In the genomic region with DNA sequence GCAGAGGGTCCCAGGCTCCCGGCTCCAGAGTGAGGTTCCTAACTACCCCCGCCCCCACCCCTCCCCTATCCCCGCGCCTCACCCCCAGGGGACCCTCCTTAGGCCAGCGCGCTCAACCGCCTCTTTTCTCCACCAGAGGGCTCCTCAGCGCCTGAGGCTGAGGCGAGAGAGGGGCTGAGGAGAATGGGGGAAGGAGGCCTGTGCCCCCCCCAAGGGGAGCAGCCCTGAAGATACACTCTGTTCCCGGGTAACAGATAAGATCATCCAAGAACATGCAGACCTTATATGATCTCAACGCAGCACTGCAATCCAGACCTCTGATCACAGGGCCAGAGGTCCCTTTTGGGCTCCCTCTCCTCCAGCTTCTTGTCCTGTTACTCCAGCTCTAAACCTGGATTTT, we compare ENCODE assay signal across 8 cellular contexts. TPM values are rescaled to one million over a fixed set of nuclear protein-coding genes. Genes with fewer than 3 reads are reported as not detected.
DNase-seq lines count a peak whose midpoint lies in the region; ATAC-seq and TF ChIP-seq lines count a peak whose summit lies in the region.

No MANE protein-coding gene starts in this region.

- POLR2A ChIA-PET in Caco-2 (lab: Charles Lee), result no interaction called here

- intact Hi-C loops in Caco-2 (cut with micrococcal nuclease; ENCODE audit: unreplicated experiment), result no loop called here
- intact Hi-C loops in left ventricle myocardium inferior (cut with micrococcal nuclease), result no loop called here

- H3K36me3 ChIP-seq in Caco-2 (ENCODE audit: control insufficient read depth, insufficient read depth, low read length) (no peaks in the 10 kb centered on the region), left ventricle myocardium inferior (peaks cover 12% of the 10 kb centered on the region)

- H3K4me1 Mint-ChIP-seq in Caco-2 (ENCODE audit: low read depth, unreplicated experiment), result no peaks in the 10 kb centered on the region
- no peaks in the 10 kb centered on the region for H3K4me1 Mint-ChIP-seq in activated T-helper 17 cell treated with anti-CD3 and anti-CD28 coated beads, Interleukin-2, amount 50 U/mL, for 72 hours

- no peaks in the 10 kb centered on the region for H3K27me3 Mint-ChIP-seq in Caco-2 (ENCODE audit: insufficient read depth, unreplicated experiment)
- no peaks in the 10 kb centered on the region for H3K27me3 Mint-ChIP-seq in activated T-helper 17 cell treated with anti-CD3 and anti-CD28 coated beads, Interleukin-2, amount 50 U/mL, for 72 hours

- no peaks in the 10 kb centered on the region for H3K36me3 Mint-ChIP-seq in Caco-2 (ENCODE audit: insufficient read depth, unreplicated experiment)
- H3K36me3 Mint-ChIP-seq in activated T-helper 17 cell treated with anti-CD3 and anti-CD28 coated beads, Interleukin-2, amount 50 U/mL, for 72 hours (ENCODE audit: low read depth), result peaks cover 18% of the 10 kb centered on the region

- no TSS peak for BruUV-seq in Caco-2 (replicated peaks; lab: Mats Ljungman, UMichigan)

- CTCF ChIA-PET in Caco-2 (lab: Charles Lee), result interaction anchor here (0.6 to 1.8 kb wide), 3 partner anchors 34 to 400 kb away, joined by 3 to 8 read pairs (median 7); no protein-coding TSS in a partner anchor

- ATAC-seq in activated T-helper 17 cell treated with anti-CD3 and anti-CD28 coated beads, Interleukin-2, amount 50 U/mL, for 72 hours (replicated peaks), result peak; percentile 60
- ATAC-seq in HG03280 (IDR thresholded peaks at IDR 0.05; ENCODE audit: unreplicated experiment), result no peak
- no peak for ATAC-seq in HG03097 (IDR thresholded peaks at IDR 0.05; ENCODE audit: low FRiP score, unreplicated experiment)

- H3K27me3 ChIP-seq in Caco-2 (replicated peaks; ENCODE audit: control insufficient read depth, insufficient read depth, low read length), result no peaks in the 10 kb centered on the region; the same call in 1 of the 2 replicates
- H3K27me3 ChIP-seq in left ventricle myocardium inferior (ENCODE audit: low read depth), result no peaks in the 10 kb centered on the region

- H3K27ac Mint-ChIP-seq in Caco-2 (ENCODE audit: unreplicated experiment), result no peak overlapping the region
- peak overlapping the region; percentile 28 for H3K27ac Mint-ChIP-seq in activated T-helper 17 cell treated with anti-CD3 and anti-CD28 coated beads, Interleukin-2, amount 50 U/mL, for 72 hours

- H3K4me3 ChIP-seq in Caco-2 (ENCODE audit: low read depth, low read length), result no peak overlapping the region
- peak overlapping the region; percentile 11 for H3K4me3 ChIP-seq in left ventricle myocardium inferior

- peaks cover 3% of the 10 kb centered on the region; the same call in 1 of the 2 replicates for H3K4me1 ChIP-seq in Caco-2
- H3K4me1 ChIP-seq in left ventricle myocardium inferior, result peaks cover 42% of the 10 kb centered on the region

- no peaks in the 10 kb centered on the region for H3K9me3 Mint-ChIP-seq in Caco-2 (ENCODE audit: unreplicated experiment)
- H3K9me3 Mint-ChIP-seq in activated T-helper 17 cell treated with anti-CD3 and anti-CD28 coated beads, Interleukin-2, amount 50 U/mL, for 72 hours, result no peaks in the 10 kb centered on the region

- peak overlapping the region; percentile 67 for H3K27ac ChIP-seq in left ventricle myocardium inferior (replicated peaks)

- TF ChIP-seq CTCF in Caco-2 (IDR thresholded peaks at IDR 0.05; ENCODE audit: insufficient read depth in 1 of 2, low read depth in 1 of 2, low read length in 1 of 2, severe bottlenecking in 1 of 2, unreplicated experiment in 1 of 2) (peak; percentile 32 to 39), left ventricle myocardium inferior (IDR thresholded peaks at IDR 0.05; ENCODE audit: borderline replicate concordance) (peak; percentile 68)

- H3K9me3 ChIP-seq in Caco-2 (no peaks in the 10 kb centered on the region), left ventricle myocardium inferior (replicated peaks) (no peaks in the 10 kb centered on the region)

- H3K4me3 Mint-ChIP-seq in Caco-2 (ENCODE audit: unreplicated experiment), result no peak overlapping the region
- no peak overlapping the region for H3K4me3 Mint-ChIP-seq in activated T-helper 17 cell treated with anti-CD3 and anti-CD28 coated beads, Interleukin-2, amount 50 U/mL, for 72 hours

- peak in 1 of 2 experiments; percentile 38 for DNase-seq in Caco-2
- DNase-seq in NAMALWA (ENCODE audit: low spot score), result peak; percentile 55
- no peak for DNase-seq in left ventricle myocardium inferior
- DNase-seq in stimulated activated CD4-positive, alpha-beta T cell treated with anti-CD3 and anti-CD28 coated beads, Interleukin-2, amount 100 ng/mL, for 24 hours, result peak; percentile 54 to 58
- DNase-seq in NCI-H774 (lab: John Stamatoyannopoulos, UW), result no peak

RNA-seq across cellular contexts. Expression of a gene that starts 43.3 kb away (rescaled TPM):
- total RNA-seq in Caco-2 (2022) (32.3 and 38.6 TPM in 2 replicates), left ventricle myocardium inferior (64.3 TPM)
- 10 to 100 TPM; 23.9 to 42.3 TPM for total RNA-seq in activated T-helper 17 cell treated with anti-CD3 and anti-CD28 coated beads, Interleukin-2, amount 50 U/mL, for 72 hours

Comparison
In these comparisons a context has a peak if more than half of its experiments do, and no peak if none do; other contexts are left out.
1. DNase-seq: peak in NAMALWA (single experiment) and stimulated activated CD4-positive, alpha-beta T cell treated with anti-CD3 and anti-CD28 coated beads, Interleukin-2, amount 100 ng/mL, for 24 hours (2 of 2); none in left ventricle myocardium inferior (single experiment) and NCI-H774 (single experiment).